Comparison of ENCODE assay signal across 23 cellular contexts in genomic region chr3:131081224-131081623, GRCh38.
"Had no signal": no experiment of that assay in that cellular context is flagged by ENCODE, and none has a peak within 500 bp of the region (broad histone marks: within the 10 kb centered on the region; RNA-seq: fewer than 3 reads in every experiment).

No MANE protein-coding gene starts in this region.

- H3K27me3 Mint-ChIP-seq: memory B cell; natural killer cell treated with Interleukin-12 subunit alpha and Interleukin-12 subunit beta and Interleukin-15 and Interleukin-18, amount 100 ng/mL, for 72 hours; type B pancreatic cell had no signal

- H3K36me3 ChIP-seq: colonic mucosa, left ventricle myocardium inferior, lower lobe of right lung, neural progenitor cell, ovary, right atrium auricular region, suprapubic skin, thyroid gland had no signal

- H3K4me2 ChIP-seq: neural progenitor cell had no signal

- H3K27ac Mint-ChIP-seq: endodermal cell; immature natural killer cell; memory B cell; natural killer cell treated with Interleukin-12 subunit alpha and Interleukin-12 subunit beta and Interleukin-15 and Interleukin-18, amount 100 ng/mL, for 72 hours; neural progenitor cell; type B pancreatic cell had no signal

- H3K4me1 ChIP-seq: colonic mucosa, foreskin keratinocyte, lower lobe of right lung, sigmoid colon, suprapubic skin, thyroid gland had no signal

- H3K4me1 Mint-ChIP-seq: memory B cell had no signal

- H3K4me3 ChIP-seq: colonic mucosa, left ventricle myocardium inferior, lower lobe of right lung, neural progenitor cell, ovary, right atrium auricular region, sigmoid colon, suprapubic skin, thyroid gland had no signal

- H2AFZ ChIP-seq: neural progenitor cell had no signal

- H3K9me3 ChIP-seq: colonic mucosa, left ventricle myocardium inferior, lower lobe of right lung, ovary, right atrium auricular region, sigmoid colon, suprapubic skin, thyroid gland had no signal

- H3K9me3 Mint-ChIP-seq: endodermal cell; immature natural killer cell; memory B cell; natural killer cell treated with Interleukin-12 subunit alpha and Interleukin-12 subunit beta and Interleukin-15 and Interleukin-18, amount 100 ng/mL, for 72 hours; neural progenitor cell; type B pancreatic cell had no signal

- H3K27ac ChIP-seq: colonic mucosa, foreskin keratinocyte, left ventricle myocardium inferior, lower lobe of right lung, neural progenitor cell, ovary, right atrium auricular region, sigmoid colon, suprapubic skin, thyroid gland had no signal

- H3K27me3 ChIP-seq: colonic mucosa, foreskin keratinocyte, neural progenitor cell, ovary, right atrium auricular region, sigmoid colon, suprapubic skin, thyroid gland had no signal

- DNase-seq: colonic mucosa; effector CD4-positive, alpha-beta T cell; endodermal cell; erythroblast; foreskin keratinocyte; immature natural killer cell; left ventricle myocardium inferior; lower lobe of right lung; midbrain; nucleus accumbens; ovary; sigmoid colon; small intestine; stimulated activated CD4-positive, alpha-beta T cell treated with anti-CD3 and anti-CD28 coated beads, Interleukin-12 subunit alpha, Interleukin-12 subunit beta, amount 100 ng/mL, for 4 hours; stimulated activated CD4-positive, alpha-beta T cell treated with anti-CD3 and anti-CD28 coated beads, Interleukin-2, amount 100 ng/mL, for 48 hours; stimulated activated naive CD4-positive, alpha-beta T cell treated with Interleukin-2 at 50 U/mL for 16 hours; thyroid gland had no signal

- H3K36me3 Mint-ChIP-seq: immature natural killer cell; memory B cell; natural killer cell treated with Interleukin-12 subunit alpha and Interleukin-12 subunit beta and Interleukin-15 and Interleukin-18, amount 100 ng/mL, for 72 hours; neural progenitor cell; type B pancreatic cell had no signal

- ATAC-seq: foreskin keratinocyte; lower lobe of right lung; natural killer cell treated with Interleukin-12 subunit alpha and Interleukin-12 subunit beta and Interleukin-15 and Interleukin-18, amount 100 ng/mL, for 72 hours had no signal

- H3K9ac ChIP-seq: neural progenitor cell had no signal

- H3K4me3 Mint-ChIP-seq: endodermal cell; immature natural killer cell; memory B cell; natural killer cell treated with Interleukin-12 subunit alpha and Interleukin-12 subunit beta and Interleukin-15 and Interleukin-18, amount 100 ng/mL, for 72 hours; neural progenitor cell; type B pancreatic cell had no signal
